In genomic region chr4:87044511-87045369, GRCh38 we compare ENCODE assay signal across 10 cellular contexts.
A peak's percentile ranks its signal among the peaks of the same experiment; 100 is the strongest.
DNase-seq lines count a peak whose midpoint lies in the region; ATAC-seq and TF ChIP-seq lines count a peak whose summit lies in the region.
"Had no signal": no experiment of that assay in that cellular context is flagged by ENCODE, and none has a peak within 500 bp of the region (broad histone marks: within the 10 kb centered on the region; RNA-seq: fewer than 3 reads in every experiment).

No MANE protein-coding gene starts in this region.

- H2BK120ac ChIP-seq in mesendoderm (ENCODE audit: low read depth, low read length), result no peak overlapping the region

- no peak overlapping the region for H2BK5ac ChIP-seq in mesendoderm (ENCODE audit: low read length)

- H3K18ac ChIP-seq in mesendoderm (ENCODE audit: low read length), result no peak overlapping the region

- no peaks in the 10 kb centered on the region for H3K27me3 ChIP-seq in RWPE2 (ENCODE audit: insufficient read depth, poor library complexity, severe bottlenecking)
- no peaks in the 10 kb centered on the region for H3K27me3 ChIP-seq in esophagus squamous epithelium
- no peaks in the 10 kb centered on the region for H3K27me3 ChIP-seq in mesendoderm (ENCODE audit: insufficient read depth, low read length, poor library complexity)
- no peaks in the 10 kb centered on the region for H3K27me3 ChIP-seq in thymus (ENCODE audit: control insufficient read depth, insufficient read depth)
- H3K27me3 ChIP-seq in effector memory CD4-positive, alpha-beta T cell (replicated peaks; ENCODE audit: control insufficient read depth, insufficient read depth, low read length, poor library complexity, severe bottlenecking), result no peaks in the 10 kb centered on the region

- peak overlapping the region; percentile 41 for H4K8ac ChIP-seq in mesendoderm (ENCODE audit: low read depth, low read length)

- H3K9ac ChIP-seq in mesendoderm (ENCODE audit: low read length), result no peak overlapping the region

- TF ChIP-seq CTCF in RWPE2 (IDR thresholded peaks at IDR 0.05; ENCODE audit: poor library complexity, severe bottlenecking) (no peak), esophagus squamous epithelium (IDR thresholded peaks at IDR 0.05) (no peak)

- no peak overlapping the region for H3K27ac ChIP-seq in RWPE2 (ENCODE audit: poor library complexity, severe bottlenecking)
- peak overlapping the region; percentile 57 to 83 (median 79) for H3K27ac ChIP-seq in esophagus squamous epithelium
- peak overlapping the region; percentile 66 for H3K27ac ChIP-seq in mesendoderm (ENCODE audit: low read depth, low read length)
- peak overlapping the region; percentile 59 for H3K27ac ChIP-seq in thymus (ENCODE audit: low read depth)
- no peak overlapping the region for H3K27ac ChIP-seq in effector memory CD4-positive, alpha-beta T cell (ENCODE audit: insufficient read depth, low read length, poor library complexity, severe bottlenecking)

- WGBS in esophagus squamous epithelium, 2 donors, result 50 to 59% methylated on average over 7 of the region's 7 CpGs
- WGBS in mesendoderm (ENCODE audit: extremely low coverage, insufficient coverage, low lambda C conversion rate), result no CpG with 5 or more reads among the region's 7 CpGs
- WGBS in thymus, result 69% methylated on average over 7 of the region's 7 CpGs

- H3K36me3 ChIP-seq in RWPE2 (ENCODE audit: low read depth) (peaks cover 20% of the 10 kb centered on the region), esophagus squamous epithelium (peaks cover 8 to 34% (median 13%) of the 10 kb centered on the region in 3 donors), mesendoderm (ENCODE audit: control insufficient read depth, insufficient read depth, low read length) (peaks cover 2% of the 10 kb centered on the region), thymus (ENCODE audit: control insufficient read depth, insufficient read depth) (peaks cover 14% of the 10 kb centered on the region)
- peaks cover 10% of the 10 kb centered on the region for H3K36me3 ChIP-seq in effector memory CD4-positive, alpha-beta T cell (ENCODE audit: control insufficient read depth, insufficient read depth, low read length)

- H3K4ac ChIP-seq in mesendoderm (ENCODE audit: low read depth, low read length), result no peak overlapping the region

- TF ChIP-seq POLR2A in esophagus squamous epithelium (IDR thresholded peaks at IDR 0.05), result no peak

- DNase-seq in RWPE2 (ENCODE audit: low spot score), result no peak
- no peak for DNase-seq in esophagus squamous epithelium (lab: John Stamatoyannopoulos, UW)
- DNase-seq in mesendoderm, result peak; percentile 74
- no peak for DNase-seq in effector memory CD4-positive, alpha-beta T cell
- DNase-seq in SIG-M5 treated with dmso at 0.1 percent for 504 hours (lab: John Stamatoyannopoulos, UW; ENCODE audit: unreplicated experiment), result no peak
- DNase-seq in MV-4-11 (lab: John Stamatoyannopoulos, UW), result no peak
- DNase-seq: activated gamma-delta T cell treated with Interleukin-2 at 50 U/mL for 16 hours, EL, NCI-H526 had no signal

- H2AK5ac ChIP-seq in mesendoderm (ENCODE audit: low read length), result no peak overlapping the region

- H3K4me1 ChIP-seq in RWPE2 (ENCODE audit: insufficient read depth, poor library complexity, severe bottlenecking), result no peaks in the 10 kb centered on the region
- peaks cover 26 to 77% (median 32%) of the 10 kb centered on the region in 3 donors for H3K4me1 ChIP-seq in esophagus squamous epithelium
- peaks cover 26% of the 10 kb centered on the region for H3K4me1 ChIP-seq in mesendoderm (ENCODE audit: control insufficient read depth, low read depth, low read length)
- peaks cover 3% of the 10 kb centered on the region for H3K4me1 ChIP-seq in thymus (ENCODE audit: control insufficient read depth, insufficient read depth, low read length)
- H3K4me1 ChIP-seq in effector memory CD4-positive, alpha-beta T cell (ENCODE audit: control insufficient read depth, insufficient read depth, low read length, poor library complexity, severe bottlenecking), result no peaks in the 10 kb centered on the region

- ATAC-seq in RWPE2 (ENCODE audit: low read depth), result peak; percentile 55; the same call in 2 of the 3 replicates

- H3K23ac ChIP-seq in mesendoderm (ENCODE audit: low read length), result no peak overlapping the region

- H2BK15ac ChIP-seq in mesendoderm (replicated peaks; ENCODE audit: low read depth), result no peak overlapping the region

- H3K56ac ChIP-seq in mesendoderm (ENCODE audit: low read length), result peak overlapping the region; percentile 54

- no peaks in the 10 kb centered on the region for H3K9me3 ChIP-seq in RWPE2 (ENCODE audit: severe bottlenecking)
- no peaks in the 10 kb centered on the region for H3K9me3 ChIP-seq in esophagus squamous epithelium
- no peaks in the 10 kb centered on the region for H3K9me3 ChIP-seq in thymus (ENCODE audit: control insufficient read depth)
- H3K9me3 ChIP-seq in effector memory CD4-positive, alpha-beta T cell (ENCODE audit: control insufficient read depth, low read length), result no peaks in the 10 kb centered on the region

- H3K4me3 ChIP-seq in RWPE2 (ENCODE audit: severe bottlenecking) (no peak overlapping the region), esophagus squamous epithelium (peak overlapping the region in 3 of 4 donors; percentile 7 to 28 (median 11)), mesendoderm (ENCODE audit: low read length) (no peak overlapping the region), thymus (ENCODE audit: low read length) (no peak overlapping the region)
- H3K4me3 ChIP-seq in effector memory CD4-positive, alpha-beta T cell (ENCODE audit: insufficient read depth, low read depth, low read length, poor library complexity, severe bottlenecking), result no peak overlapping the region

- H3K4me2 ChIP-seq in mesendoderm (ENCODE audit: low read length), result no peak overlapping the region

- intact Hi-C loops in esophagus squamous epithelium (cut with DNase I), result no loop called here

- H3K79me1 ChIP-seq in mesendoderm (ENCODE audit: low read length), result peaks cover 21% of the 10 kb centered on the region

- no peak overlapping the region for H4K5ac ChIP-seq in mesendoderm (ENCODE audit: low read length)

- peaks cover 53% of the 10 kb centered on the region for H3K79me2 ChIP-seq in mesendoderm (ENCODE audit: control insufficient read depth, insufficient read depth, low read length)

Comparison
In these comparisons a context has a peak if more than half of its experiments do, and no peak if none do; other contexts are left out.
1. H3K27ac ChIP-seq: peak in esophagus squamous epithelium (4 of 4), mesendoderm (single experiment) and thymus (single experiment); none in RWPE2 (single experiment) and effector memory CD4-positive, alpha-beta T cell (single experiment).
2. H3K4me3 ChIP-seq: peak in esophagus squamous epithelium (3 of 4); none in RWPE2 (single experiment), mesendoderm (single experiment), thymus (single experiment) and effector memory CD4-positive, alpha-beta T cell (single experiment).